Comparison of ENCODE assay signal across 8 cellular contexts in the genomic region with DNA sequence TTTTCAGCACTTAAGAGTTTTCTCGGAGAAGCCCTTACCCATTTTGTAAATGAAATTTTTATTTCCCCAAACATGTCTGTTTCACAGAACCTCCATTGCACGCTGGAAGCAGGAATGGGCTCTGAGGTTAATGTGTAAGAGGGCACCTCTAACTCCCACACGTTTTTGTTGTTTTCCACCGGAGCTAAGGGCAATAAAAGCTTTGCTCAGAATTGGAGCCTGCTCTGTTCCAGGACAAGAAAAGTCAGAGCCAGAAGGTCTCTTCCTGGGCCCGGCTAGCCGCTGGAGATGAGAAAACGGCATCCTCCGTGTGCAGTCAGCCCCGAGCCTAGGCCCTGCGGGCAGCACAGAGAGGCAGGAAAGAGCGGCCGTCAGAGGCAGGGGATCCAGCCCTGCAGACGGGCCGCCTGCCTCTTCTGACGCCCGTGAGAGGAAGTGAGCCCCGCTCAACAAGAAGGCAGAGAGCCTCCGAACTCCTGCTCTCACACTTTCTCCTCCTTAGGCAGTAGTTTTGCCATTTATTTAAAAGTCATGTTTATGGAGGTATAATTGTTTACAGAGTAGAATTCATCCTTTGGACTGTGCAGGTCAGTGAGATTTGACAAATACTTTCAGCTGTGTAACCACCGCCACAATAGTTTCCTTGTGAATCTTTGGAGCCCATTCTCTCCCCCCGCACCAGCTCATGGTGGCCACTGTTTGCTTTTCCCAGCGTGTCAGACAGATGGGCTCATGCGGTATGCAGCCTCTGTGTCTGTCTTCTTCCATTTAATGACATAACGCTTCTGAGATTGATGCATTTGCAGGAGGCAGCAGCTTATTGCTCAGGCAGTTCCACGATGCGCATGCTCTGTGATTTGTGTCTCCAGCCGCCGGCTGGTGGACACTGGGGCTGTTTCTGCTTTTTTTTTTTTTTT.
A peak's percentile ranks its signal among the peaks of the same experiment; 100 is the strongest.
DNase-seq lines count a peak whose midpoint lies in the region; ATAC-seq and TF ChIP-seq lines count a peak whose summit lies in the region.

No MANE protein-coding gene starts in this region.

- no peak for DNase-seq in breast epithelium (ENCODE audit: low spot score in 2 of 2)
- DNase-seq in mammary epithelial cell = no peak
- peak; percentile 76 for DNase-seq in brain microvascular endothelial cell
- peak; percentile 86 for DNase-seq in medulla oblongata (ENCODE audit: extremely low spot score)
- no peak for DNase-seq in vagina (ENCODE audit: extremely low spot score in 2 of 2)
- DNase-seq in erythroblast (lab: John Stamatoyannopoulos, UW) = no peak
- no peak for DNase-seq in GF-D8 (lab: John Stamatoyannopoulos, UW)

- no peak overlapping the region for H3K4me2 ChIP-seq in mammary epithelial cell (ENCODE audit: insufficient read depth, low read depth, low read length)

- in situ Hi-C loops in mammary epithelial cell (cut with MboI; ENCODE audit: low sequenced_read_pairs in 2 of 2) (no loop called here), brain microvascular endothelial cell (cut with HindIII; ENCODE audit: low pct_ligation_motif_present, low sequenced_read_pairs) (no loop called here)

- TF ChIP-seq CTCF in breast epithelium (IDR thresholded peaks at IDR 0.05) = no peak
- no peak for TF ChIP-seq CTCF in mammary epithelial cell (conservative IDR thresholded peaks at IDR 0.05 in 1 of 2, IDR thresholded peaks at IDR 0.05 in 1 of 2; ENCODE audit: extremely low read depth in 1 of 2, insufficient read depth in 1 of 2, low read depth in 1 of 2, low read length in 2 of 2)
- TF ChIP-seq CTCF in brain microvascular endothelial cell (IDR thresholded peaks at IDR 0.05; ENCODE audit: low read depth, low read length, missing control alignments) = no peak
- no peak for TF ChIP-seq CTCF in vagina (IDR thresholded peaks at IDR 0.05)

- H3K79me2 ChIP-seq in mammary epithelial cell (ENCODE audit: insufficient read depth, low read length) = no peaks in the 10 kb centered on the region

- CTCF ChIA-PET in mammary epithelial cell (lab: Charles Lee; ENCODE audit: low non-redundant PET) = no interaction called here

- no TSS peak for BruUV-seq in mammary epithelial cell (replicated peaks; lab: Mats Ljungman, UMichigan)

- H3K4me1 ChIP-seq in breast epithelium (no peaks in the 10 kb centered on the region), mammary epithelial cell (ENCODE audit: insufficient read depth, low read length) (no peaks in the 10 kb centered on the region), vagina (peaks cover 13% of the 10 kb centered on the region)

- H4K20me1 ChIP-seq in mammary epithelial cell (ENCODE audit: insufficient read depth, low read length) = no peaks in the 10 kb centered on the region

- H3K27me3 ChIP-seq in breast epithelium (no peaks in the 10 kb centered on the region), mammary epithelial cell (ENCODE audit: insufficient read depth, low read length) (no peaks in the 10 kb centered on the region), brain microvascular endothelial cell (replicated peaks) (no peaks in the 10 kb centered on the region), vagina (no peaks in the 10 kb centered on the region)

- no peaks in the 10 kb centered on the region for H3K36me3 ChIP-seq in breast epithelium
- no peaks in the 10 kb centered on the region for H3K36me3 ChIP-seq in mammary epithelial cell (ENCODE audit: insufficient read depth, low read length)
- H3K36me3 ChIP-seq in brain microvascular endothelial cell (replicated peaks) = no peaks in the 10 kb centered on the region
- H3K36me3 ChIP-seq in vagina = no peaks in the 10 kb centered on the region

- intact Hi-C loops in breast epithelium (cut with DNase I; ENCODE audit: low total_unique reads) (no loop called here), mammary epithelial cell (cut with micrococcal nuclease) (no loop called here), vagina (cut with DNase I) (no loop called here)

- 66% methylated on average over 26 of the region's 27 CpGs for WGBS in mammary epithelial cell (ENCODE audit: low coverage, missing lambda C conversion rate)

- no peak for TF ChIP-seq POLR2A in breast epithelium (IDR thresholded peaks at IDR 0.05)
- no peak for TF ChIP-seq POLR2A in vagina (IDR thresholded peaks at IDR 0.05)
- no peak for TF ChIP-seq POLR2A in erythroblast (IDR thresholded peaks at IDR 0.05; ENCODE audit: low read length)

- H3K9me3 ChIP-seq in breast epithelium (peaks cover 5 to 26% of the 10 kb centered on the region in 2 donors), mammary epithelial cell (replicated peaks; ENCODE audit: insufficient read depth, low read length) (peaks cover 31% of the 10 kb centered on the region), vagina (peaks cover 8% of the 10 kb centered on the region)

- peak overlapping the region in 2 of 3 donors; percentile 12 to 46 for H3K4me3 ChIP-seq in breast epithelium
- no peak overlapping the region for H3K4me3 ChIP-seq in mammary epithelial cell (replicated peaks in 1 of 3; ENCODE audit: insufficient read depth in 1 of 3, low read depth in 2 of 3, low read length in 3 of 3)
- no peak overlapping the region for H3K4me3 ChIP-seq in brain microvascular endothelial cell (ENCODE audit: low read depth, low read length)
- peak overlapping the region; percentile 20 to 25 for H3K4me3 ChIP-seq in vagina

- H3K9ac ChIP-seq in mammary epithelial cell (ENCODE audit: insufficient read depth, low read length) = no peak overlapping the region

- dilution Hi-C loops in mammary epithelial cell (cut with HindIII; ENCODE audit: low sequenced_read_pairs) = no loop called here

- no peak overlapping the region for H2AFZ ChIP-seq in mammary epithelial cell (ENCODE audit: low read depth, low read length)

- no peak for ATAC-seq in GM21717 (IDR thresholded peaks at IDR 0.05; ENCODE audit: unreplicated experiment)

- H3K27ac ChIP-seq in breast epithelium (peak overlapping the region in 1 of 2 donors; percentile 58), mammary epithelial cell (ENCODE audit: insufficient read depth, low read depth, low read length) (no peak overlapping the region), brain microvascular endothelial cell (peak overlapping the region; percentile 10), vagina (peak overlapping the region; percentile 70)

Comparison
In these comparisons a context has a peak if more than half of its experiments do, and no peak if none do; other contexts are left out.
1. H3K4me3 ChIP-seq: peak in breast epithelium (2 of 3) and vagina (2 of 2); none in mammary epithelial cell (0 of 3) and brain microvascular endothelial cell (single experiment).
2. DNase-seq: peak in brain microvascular endothelial cell (single experiment) and medulla oblongata (single experiment); none in breast epithelium (0 of 2), mammary epithelial cell (single experiment), vagina (0 of 2), erythroblast (0 of 2) and GF-D8 (single experiment).